33 cellular contexts compared by ENCODE assay signal in genomic region chr11:39177678-39178077, GRCh38.
"Had no signal": no experiment of that assay in that cellular context is flagged by ENCODE, and none has a peak within 500 bp of the region (broad histone marks: within the 10 kb centered on the region; RNA-seq: fewer than 3 reads in every experiment).

No MANE protein-coding gene starts in this region.

- FAIRE-seq: astrocyte, bronchial epithelial cell had no signal

- ATAC-seq: activated naive CD4-positive, alpha-beta T cell treated with anti-CD3 and anti-CD28 coated beads, Interleukin-2, amount 50 U/mL, for 72 hours; activated naive CD8-positive, alpha-beta T cell treated with anti-CD3 and anti-CD28 coated beads, Interleukin-2, amount 50 U/mL, for 24 hours; activated T-cell treated with anti-CD3 and anti-CD28 coated beads, Interleukin-2, amount 50 U/mL, for 4 hours; activated T-cell treated with anti-CD3 and anti-CD28 coated beads, Interleukin-2, amount 50 U/mL, for 72 hours; activated T-helper 17 cell treated with anti-CD3 and anti-CD28 coated beads, Interleukin-2, amount 50 U/mL, for 72 hours; body of pancreas had no signal

- H3K4me1 ChIP-seq: adrenal gland, ascending aorta, body of pancreas, breast epithelium had no signal

- H3K36me3 ChIP-seq: adrenal gland, ascending aorta, brain microvascular endothelial cell, breast epithelium, cardiac muscle cell had no signal

- H3K27me3 ChIP-seq: adrenal gland, ascending aorta, body of pancreas, brain microvascular endothelial cell, breast epithelium, cardiac muscle cell had no signal

- DNase-seq: activated effector memory CD4-positive, alpha-beta T cell treated with anti-CD3 and anti-CD28 coated beads, Interleukin-2, amount 50 U/mL, for 16 hours; activated effector memory CD4-positive, alpha-beta T cell treated with Interleukin-2 at 50 U/mL for 16 hours; activated gamma-delta T cell; activated gamma-delta T cell treated with Interleukin-2 at 50 U/mL for 16 hours; activated naive CD4-positive, alpha-beta T cell; activated naive CD4-positive, alpha-beta T cell treated with anti-CD3 and anti-CD28 coated beads for 36 hours; activated naive CD4-positive, alpha-beta T cell treated with anti-CD3 and anti-CD28 coated beads, Interleukin-2, amount 10 ng/mL, durations not matched to agents 7 days and 5 days; activated naive CD4-positive, alpha-beta T cell treated with anti-CD3 and anti-CD28 coated beads, Interleukin-2, amount 50 U/mL, for 16 hours; activated naive CD4-positive, alpha-beta T cell treated with Interleukin-2 at 50 U/mL for 16 hours; activated naive CD8-positive, alpha-beta T cell treated with anti-CD3 and anti-CD28 coated beads for 36 hours; activated naive CD8-positive, alpha-beta T cell treated with anti-CD3 and anti-CD28 coated beads, Interleukin-2, amount 10 ng/mL, durations not matched to agents 7 days and 5 days; activated naive CD8-positive, alpha-beta T cell treated with anti-CD3 and anti-CD28 coated beads, Interleukin-2, amount 50 U/mL, for 24 hours; activated T-cell treated with anti-CD3 and anti-CD28 coated beads, Interleukin-2, amount 50 U/mL, for 24 hours; activated T-cell treated with anti-CD3 and anti-CD28 coated beads, Interleukin-2, amount 50 U/mL, for 4 hours; activated T-cell treated with anti-CD3 and anti-CD28 coated beads, Interleukin-2, amount 50 U/mL, for 48 hours; activated T-cell treated with anti-CD3 and anti-CD28 coated beads, Interleukin-2, amount 50 U/mL, for 72 hours; adrenal gland; amniotic stem cell; amygdala; anterior cingulate cortex; aorta; body of pancreas; brain microvascular endothelial cell; caudate nucleus; central memory CD4-positive, alpha-beta T cell; cerebellar nuclear complex had no signal

- H3K27ac ChIP-seq: adrenal gland, ascending aorta, body of pancreas, brain microvascular endothelial cell, breast epithelium, cardiac muscle cell had no signal

- H3K4me3 ChIP-seq: adrenal gland, ascending aorta, body of pancreas, breast epithelium, cardiac muscle cell had no signal

- H3K9me3 ChIP-seq: adrenal gland, ascending aorta, body of pancreas, breast epithelium had no signal
